14 cellular contexts compared by ENCODE assay signal in genomic region chr9:88989961-88990570, GRCh38. TPM values are rescaled to one million over a fixed set of nuclear protein-coding genes. Genes with fewer than 3 reads are reported as not detected.
DNase-seq lines count a peak whose midpoint lies in the region; ATAC-seq and TF ChIP-seq lines count a peak whose summit lies in the region.
"Had no signal": no experiment of that assay in that cellular context is flagged by ENCODE, and none has a peak within 500 bp of the region (broad histone marks: within the 10 kb centered on the region; RNA-seq: fewer than 3 reads in every experiment).

No MANE protein-coding gene starts in this region.

- 66 to 74% methylated on average over 21 of the region's 21 CpGs for WGBS in testis, 2 donors

- peaks cover 3% of the 10 kb centered on the region for H3K9me3 Mint-ChIP-seq in mesothelial cell of epicardium
- H3K9me3 Mint-ChIP-seq in activated T-cell treated with anti-CD3 and anti-CD28 coated beads, Interleukin-2, amount 50 U/mL, for 4 hours, result no peaks in the 10 kb centered on the region
- H3K9me3 Mint-ChIP-seq: activated naive CD4-positive, alpha-beta T cell treated with anti-CD3 and anti-CD28 coated beads, Interleukin-2, amount 50 U/mL, for 24 hours; memory B cell had no signal

- no peak for TF ChIP-seq POLR2A in testis (IDR thresholded peaks at IDR 0.05)

- peaks cover 25% of the 10 kb centered on the region for H3K4me1 Mint-ChIP-seq in mesothelial cell of epicardium
- H3K4me1 Mint-ChIP-seq in activated T-cell treated with anti-CD3 and anti-CD28 coated beads, Interleukin-2, amount 50 U/mL, for 4 hours (ENCODE audit: low read depth), result peaks cover 24% of the 10 kb centered on the region
- H3K4me1 Mint-ChIP-seq: memory B cell had no signal

- H3K9me3 ChIP-seq in left ventricle myocardium inferior (replicated peaks) (no peaks in the 10 kb centered on the region), OCI-LY7 (ENCODE audit: low read length) (no peaks in the 10 kb centered on the region), testis (no peaks in the 10 kb centered on the region)
- H3K9me3 ChIP-seq: suprapubic skin had no signal

- H4K20me1 ChIP-seq in OCI-LY7 (ENCODE audit: insufficient read depth, low read length), result no peaks in the 10 kb centered on the region

- H3K36me3 ChIP-seq in left ventricle myocardium inferior (no peaks in the 10 kb centered on the region), OCI-LY7 (ENCODE audit: insufficient read depth, low read length) (no peaks in the 10 kb centered on the region), testis (ENCODE audit: low read depth, missing control alignments) (no peaks in the 10 kb centered on the region)
- H3K36me3 ChIP-seq: suprapubic skin, WERI-Rb-1 had no signal

- H2AFZ ChIP-seq in OCI-LY7 (ENCODE audit: low read length), result no peak overlapping the region

- H3K4me3 Mint-ChIP-seq in mesothelial cell of epicardium, result peak overlapping the region; percentile 85
- no peak overlapping the region for H3K4me3 Mint-ChIP-seq in activated T-cell treated with anti-CD3 and anti-CD28 coated beads, Interleukin-2, amount 50 U/mL, for 4 hours
- H3K4me3 Mint-ChIP-seq: memory B cell had no signal

- no TSS peak for BruUV-seq in OCI-LY7 (replicated peaks; lab: Mats Ljungman, UMichigan)

- peak overlapping the region; percentile 84 for H3K27ac ChIP-seq in left ventricle myocardium inferior (replicated peaks)
- no peak overlapping the region for H3K27ac ChIP-seq in OCI-LY7 (ENCODE audit: low read depth, low read length, poor library complexity, severe bottlenecking)
- no peak overlapping the region for H3K27ac ChIP-seq in testis

- H3K4me1 ChIP-seq in left ventricle myocardium inferior (peaks cover 47% of the 10 kb centered on the region), OCI-LY7 (ENCODE audit: insufficient read depth, low read length, poor library complexity, severe bottlenecking) (peaks cover 9% of the 10 kb centered on the region), testis (peaks cover 5% of the 10 kb centered on the region)

- no peak overlapping the region for H3K4me2 ChIP-seq in OCI-LY7 (ENCODE audit: low read length)

- peaks cover 27% of the 10 kb centered on the region for H3K27me3 ChIP-seq in left ventricle myocardium inferior (ENCODE audit: low read depth)
- H3K27me3 ChIP-seq in testis, result no peaks in the 10 kb centered on the region

- H3K27me3 Mint-ChIP-seq in mesothelial cell of epicardium (ENCODE audit: low read depth), result peaks cover 12% of the 10 kb centered on the region
- peaks cover 50% of the 10 kb centered on the region for H3K27me3 Mint-ChIP-seq in activated T-cell treated with anti-CD3 and anti-CD28 coated beads, Interleukin-2, amount 50 U/mL, for 4 hours (ENCODE audit: low read depth)

- intact Hi-C loops in left ventricle myocardium inferior (cut with micrococcal nuclease), result loop anchor here (10.0 kb wide), 1 partner anchor 205 kb away; no protein-coding TSS in a partner anchor
- intact Hi-C loops in left ventricle myocardium superior (cut with micrococcal nuclease), result no loop called here
- intact Hi-C loops in OCI-LY7 (cut with micrococcal nuclease; ENCODE audit: unreplicated experiment), result no loop called here
- intact Hi-C loops in testis (cut with DNase I; ENCODE audit: low total_unique reads), result no loop called here

- TF ChIP-seq CTCF in left ventricle myocardium inferior (IDR thresholded peaks at IDR 0.05; ENCODE audit: borderline replicate concordance) (no peak), mesothelial cell of epicardium (IDR thresholded peaks at IDR 0.05; ENCODE audit: unreplicated experiment) (no peak), OCI-LY7 (conservative IDR thresholded peaks at IDR 0.05; ENCODE audit: low read length) (no peak), testis (IDR thresholded peaks at IDR 0.05) (no peak)

- no peaks in the 10 kb centered on the region for H3K9me2 ChIP-seq in OCI-LY7 (ENCODE audit: insufficient read depth, low read length)

- DNase-seq in left ventricle myocardium inferior (no peak), left ventricle myocardium superior (no peak), ecto neural progenitor cell (ENCODE audit: low spot score) (peak; percentile 68), mesothelial cell of epicardium (ENCODE audit: low spot score in 2 of 2, unreplicated experiment in 2 of 2) (no peak), EL (no peak), OCI-LY7 (ENCODE audit: low spot score) (no peak), testis (no peak)
- no peak for DNase-seq in activated T-cell treated with anti-CD3 and anti-CD28 coated beads, Interleukin-2, amount 50 U/mL, for 4 hours
- DNase-seq: cerebellar nuclear complex, erythroblast had no signal

- no peaks in the 10 kb centered on the region for H3K79me2 ChIP-seq in OCI-LY7 (ENCODE audit: insufficient read depth, low read depth, low read length)

- no peaks in the 10 kb centered on the region for H3K36me3 Mint-ChIP-seq in mesothelial cell of epicardium
- H3K36me3 Mint-ChIP-seq in activated T-cell treated with anti-CD3 and anti-CD28 coated beads, Interleukin-2, amount 50 U/mL, for 4 hours (ENCODE audit: insufficient read depth), result no peaks in the 10 kb centered on the region
- H3K36me3 Mint-ChIP-seq: activated naive CD4-positive, alpha-beta T cell treated with anti-CD3 and anti-CD28 coated beads, Interleukin-2, amount 50 U/mL, for 24 hours; memory B cell had no signal

- H3K27ac Mint-ChIP-seq in mesothelial cell of epicardium, result peak overlapping the region; percentile 8
- H3K27ac Mint-ChIP-seq: memory B cell had no signal

- CTCF ChIA-PET in OCI-LY7 (lab: Charles Lee; ENCODE audit: unreplicated experiment), result no interaction called here

- H3K4me3 ChIP-seq in left ventricle myocardium inferior, result peak overlapping the region; percentile 86
- no peak overlapping the region for H3K4me3 ChIP-seq in OCI-LY7 (ENCODE audit: low read depth, low read length, poor library complexity, severe bottlenecking)
- H3K4me3 ChIP-seq in testis, result peak overlapping the region in 1 of 2 donors; percentile 75

- no peak for ATAC-seq in left ventricle myocardium superior
- ATAC-seq in activated T-cell treated with anti-CD3 and anti-CD28 coated beads, Interleukin-2, amount 50 U/mL, for 4 hours, result no peak

- POLR2A ChIA-PET in OCI-LY7 (lab: Charles Lee), result no interaction called here

RNA-seq across cellular contexts. Expression of gene S1PR3, which starts 1.2 kb away (rescaled TPM):
- total RNA-seq in left ventricle myocardium inferior (26.8 TPM), left ventricle myocardium superior (19.8 TPM), mesothelial cell of epicardium (33.2 to 38.3 TPM (median 38.2 TPM) in 3 replicates), OCI-LY7 (2022) (not detected in 2 replicates), testis (1 to 10 TPM; 4.5 to 7.2 TPM)
- 1 to 10 TPM in 2 of 3 donors, under 1 TPM in 1; 0.58 to 2.3 (median 1.8) TPM for total RNA-seq in activated T-cell treated with anti-CD3 and anti-CD28 coated beads, Interleukin-2, amount 50 U/mL, for 4 hours
- 0.44 and 0.47 TPM in 2 replicates for total RNA-seq in OCI-LY7 (2014; rRNA removed; shearing (Covaris generic))
- 7.0 TPM for polyA plus RNA-seq in testis (ENCODE audit: insufficient read depth, low read depth, low replicate concordance)
